8 cellular contexts compared by ENCODE assay signal in genomic region chr5:44808435-44809214, GRCh38. TPM values are rescaled to one million over a fixed set of nuclear protein-coding genes. Genes with fewer than 3 reads are reported as not detected.
DNase-seq lines count a peak whose midpoint lies in the region; ATAC-seq and TF ChIP-seq lines count a peak whose summit lies in the region.

MRPS30 (plus strand) TSS chr5:44808947; CDS start chr5:44808963, 16 bp downstream.

- no TSS peak for BruUV-seq in OCI-LY7 (replicated peaks; lab: Mats Ljungman, UMichigan)

- H3K4me3 ChIP-seq in OCI-LY7 (ENCODE audit: low read depth, low read length, poor library complexity, severe bottlenecking) (peak within 1 kb of the TSS; percentile 91), mononuclear cell (ENCODE audit: low read length) (peak within 1 kb of the TSS; percentile 77)

- H3K79me2 ChIP-seq in OCI-LY7 (ENCODE audit: insufficient read depth, low read depth, low read length), result peaks cover 64% of the 10 kb centered on the region

- no peaks in the 10 kb centered on the region for H3K27me3 ChIP-seq in mononuclear cell (ENCODE audit: insufficient read depth, low read length)

- peak; percentile 97 for ATAC-seq in GM21515 (IDR thresholded peaks at IDR 0.05; ENCODE audit: unreplicated experiment)

- CTCF ChIA-PET in OCI-LY7 (lab: Charles Lee; ENCODE audit: unreplicated experiment), result no interaction called here

- POLR2A ChIA-PET in OCI-LY7 (lab: Charles Lee), result interaction anchor here (0.8 kb wide), 1 partner anchor 15 kb away, joined by 3 read pairs; no protein-coding TSS in a partner anchor

- intact Hi-C loops in OCI-LY7 (cut with micrococcal nuclease; ENCODE audit: unreplicated experiment), result no loop called here

- H3K27ac ChIP-seq in OCI-LY7 (ENCODE audit: low read depth, low read length, poor library complexity, severe bottlenecking), result peak within 1 kb of the TSS; percentile 75

- H2AFZ ChIP-seq in OCI-LY7 (ENCODE audit: low read length), result peak within 1 kb of the TSS; percentile 86

- H3K4me2 ChIP-seq in OCI-LY7 (ENCODE audit: low read length), result peak within 1 kb of the TSS; percentile 77

- H4K20me1 ChIP-seq in OCI-LY7 (ENCODE audit: insufficient read depth, low read length), result peaks cover 13% of the 10 kb centered on the region; the same call in 1 of the 2 replicates

- peaks cover 34% of the 10 kb centered on the region for H3K36me3 ChIP-seq in OCI-LY7 (ENCODE audit: insufficient read depth, low read length)

- H3K9me3 ChIP-seq in OCI-LY7 (ENCODE audit: low read length) (no peaks in the 10 kb centered on the region), mononuclear cell (ENCODE audit: low read depth, low read length) (no peaks in the 10 kb centered on the region)

- DNase-seq in DMS 273 (lab: John Stamatoyannopoulos, UW; ENCODE audit: unreplicated experiment) (peak; percentile 99), HuH-7.5 (ENCODE audit: low spot score) (peak; percentile 83), OCI-LY7 (ENCODE audit: low spot score) (peak; percentile 98), activated T-cell treated with anti-CD3 and anti-CD28 coated beads for 24 hours (ENCODE audit: low read depth) (peak; percentile 89), epidermal melanocyte (ENCODE audit: insufficient read length, low spot score) (peak; percentile 90)
- DNase-seq in stimulated activated CD8-positive, alpha-beta memory T cell treated with anti-CD3 and anti-CD28 coated beads, Interleukin-4, amount 100 ng/mL, for 24 hours (ENCODE audit: low read depth), result peak; percentile 79

- peak; percentile 78 for TF ChIP-seq CTCF in OCI-LY7 (conservative IDR thresholded peaks at IDR 0.05; ENCODE audit: low read length)

- H3K4me1 ChIP-seq in OCI-LY7 (ENCODE audit: insufficient read depth, low read length, poor library complexity, severe bottlenecking) (peaks cover 25% of the 10 kb centered on the region), mononuclear cell (ENCODE audit: insufficient read depth, low read length) (peaks cover 7% of the 10 kb centered on the region)

- H3K9me2 ChIP-seq in OCI-LY7 (ENCODE audit: insufficient read depth, low read length), result no peaks in the 10 kb centered on the region

RNA-seq across cellular contexts. Expression of gene MRPS30, which starts in this region (rescaled TPM):
- 61.5 and 85.8 TPM in 2 replicates for total RNA-seq in OCI-LY7 (2014; rRNA removed; shearing (Covaris generic))
- 63.0 and 64.3 TPM in 2 replicates for total RNA-seq in OCI-LY7 (2022)
- total RNA-seq in mononuclear cell, result 44.8 TPM

Comparison
In these comparisons a context has a peak if more than half of its experiments do, and no peak if none do; other contexts are left out.
1. Peak in every context shown above with its lines: DNase-seq, ATAC-seq, H3K4me3 ChIP-seq and H3K27ac ChIP-seq.